20 cellular contexts compared by ENCODE assay signal in genomic region chr4:34814266-34814665, GRCh38.
"Had no signal": no experiment of that assay in that cellular context is flagged by ENCODE, and none has a peak within 500 bp of the region (broad histone marks: within the 10 kb centered on the region; RNA-seq: fewer than 3 reads in every experiment).

No MANE protein-coding gene starts in this region.

- H3K27me3 Mint-ChIP-seq: activated naive CD8-positive, alpha-beta T cell; brain; naive thymus-derived CD8-positive, alpha-beta T cell; stimulated activated naive CD8-positive, alpha-beta T cell treated with anti-CD3 and anti-CD28 coated beads, Interleukin-15, amount 100 ng/mL, for 72 hours had no signal

- H3K36me3 Mint-ChIP-seq: activated naive CD8-positive, alpha-beta T cell; brain; immature natural killer cell; naive thymus-derived CD8-positive, alpha-beta T cell had no signal

- H3K4me1 Mint-ChIP-seq: brain; immature natural killer cell; naive thymus-derived CD8-positive, alpha-beta T cell; stimulated activated naive CD8-positive, alpha-beta T cell treated with anti-CD3 and anti-CD28 coated beads, Interleukin-15, amount 100 ng/mL, for 72 hours had no signal

- ATAC-seq: gastroesophageal sphincter; heart right ventricle; naive thymus-derived CD8-positive, alpha-beta T cell; psoas muscle; right cardiac atrium; stimulated activated naive CD8-positive, alpha-beta T cell treated with anti-CD3 and anti-CD28 coated beads, Interleukin-15, amount 100 ng/mL, for 72 hours had no signal

- H3K4me3 Mint-ChIP-seq: activated naive CD8-positive, alpha-beta T cell; brain; immature natural killer cell; naive thymus-derived CD8-positive, alpha-beta T cell; stimulated activated naive CD8-positive, alpha-beta T cell treated with anti-CD3 and anti-CD28 coated beads, Interleukin-15, amount 100 ng/mL, for 72 hours had no signal

- DNase-seq: activated CD4-positive, alpha-beta T cell treated with anti-CD3 and anti-CD28 coated beads, Interleukin-2, amount 50 U/mL, for 4 hours; caudate nucleus; dorsolateral prefrontal cortex; heart right ventricle; immature natural killer cell; mesendoderm; naive thymus-derived CD8-positive, alpha-beta T cell; ovary; psoas muscle; right cardiac atrium; small intestine; stimulated activated CD4-positive, alpha-beta T cell treated with anti-CD3 and anti-CD28 coated beads, Interleukin-15, amount 100 ng/mL, for 24 hours; stimulated activated CD4-positive, alpha-beta T cell treated with anti-CD3 and anti-CD28 coated beads, Interleukin-2, amount 100 ng/mL, for 48 hours; stimulated activated naive CD8-positive, alpha-beta T cell treated with anti-CD3 and anti-CD28 coated beads, Interleukin-15, amount 100 ng/mL, for 72 hours; T-helper 2 cell; transverse colon; WERI-Rb-1 had no signal

- H3K27ac Mint-ChIP-seq: activated naive CD8-positive, alpha-beta T cell; brain; immature natural killer cell; naive thymus-derived CD8-positive, alpha-beta T cell; stimulated activated naive CD8-positive, alpha-beta T cell treated with anti-CD3 and anti-CD28 coated beads, Interleukin-15, amount 100 ng/mL, for 72 hours had no signal
